In the genomic region with DNA sequence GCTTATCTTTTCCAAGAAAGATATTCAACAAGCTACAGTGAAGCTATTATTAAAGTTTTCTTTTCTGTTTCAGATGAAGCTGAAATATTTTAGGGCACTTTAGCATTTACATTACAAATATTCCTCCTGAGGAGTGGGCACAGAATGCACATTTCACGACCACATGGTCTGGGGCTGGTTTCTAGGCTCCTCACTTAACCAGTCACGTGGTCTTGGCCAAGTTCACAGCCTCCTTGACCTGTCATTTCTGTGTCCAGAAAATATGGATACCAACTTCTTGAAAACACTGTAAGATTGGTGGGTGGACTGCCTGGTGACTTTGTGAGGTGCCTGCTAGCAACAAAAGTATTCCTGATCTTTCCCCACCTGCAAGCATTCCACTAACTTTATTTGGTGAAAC, we compare ENCODE assay signal across 18 cellular contexts.
DNase-seq lines count a peak whose midpoint lies in the region; ATAC-seq, FAIRE-seq and TF ChIP-seq lines count a peak whose summit lies in the region.
"Had no signal": no experiment of that assay in that cellular context is flagged by ENCODE, and none has a peak within 500 bp of the region (broad histone marks: within the 10 kb centered on the region; RNA-seq: fewer than 3 reads in every experiment).

No MANE protein-coding gene starts in this region.

- no peak for TF ChIP-seq POLR2A in K562 (conservative IDR thresholded peaks at IDR 0.05)

- no peak overlapping the region for H2BK15ac ChIP-seq in mesenchymal stem cell (ENCODE audit: low read depth, poor library complexity, severe bottlenecking)

- no peak overlapping the region for H3K18ac ChIP-seq in mesenchymal stem cell (ENCODE audit: low read depth in 1 of 2, low read length in 2 of 2)

- H4K91ac ChIP-seq in mesenchymal stem cell (ENCODE audit: low read length) = no peak overlapping the region

- H2BK12ac ChIP-seq in mesenchymal stem cell (ENCODE audit: low read length in 2 of 2) = no peak overlapping the region

- H3K4me3 Mint-ChIP-seq in nephron progenitor cell = no peak overlapping the region
- H3K4me3 Mint-ChIP-seq: CD4-positive, alpha-beta memory T cell; HFFc6 had no signal

- H3K9me3 ChIP-seq in K562 (replicated peaks; ENCODE audit: control insufficient read depth, insufficient read depth, low read depth, low read length) (no peaks in the 10 kb centered on the region), mesenchymal stem cell (ENCODE audit: control insufficient read depth, low read length) (no peaks in the 10 kb centered on the region)
- H3K9me3 ChIP-seq: HAP-1 had no signal

- TF ChIP-seq CTCF in K562 (IDR thresholded peaks at IDR 0.05 in 2 of 3, conservative IDR thresholded peaks at IDR 0.05 in 1 of 3; ENCODE audit: insufficient read depth in 2 of 3, low read depth in 1 of 3, low read length in 3 of 3) (no peak), nephron progenitor cell (IDR thresholded peaks at IDR 0.05) (no peak)

- H2AK5ac ChIP-seq in mesenchymal stem cell (ENCODE audit: low read length, severe bottlenecking) = no peak overlapping the region

- H4K8ac ChIP-seq in mesenchymal stem cell (ENCODE audit: low read length) = no peak overlapping the region

- no peak overlapping the region for H3K4me3 ChIP-seq in K562
- peak overlapping the region in 1 of 2 experiments; percentile 42 for H3K4me3 ChIP-seq in mesenchymal stem cell (ENCODE audit: insufficient read depth in 1 of 2, low read depth in 1 of 2, low read length in 2 of 2)
- H3K4me3 ChIP-seq: HAP-1 had no signal

- DNase-seq in K562 (ENCODE audit: extremely low read depth in 1 of 4, low spot score in 3 of 4) (no peak), mesenchymal stem cell (no peak), nephron progenitor cell (no peak), iPS-NIHi11 (ENCODE audit: low spot score) (no peak), NCI-H1417 (lab: John Stamatoyannopoulos, UW) (no peak)
- DNase-seq: C1 segment of cervical spinal cord; Calu3; CD4-positive, alpha-beta memory T cell; COR-L47; DMS53; DMS79 treated with DMSO at 0.1 percent for 48 hours; GOT3; HFFc6 had no signal

- H4K20me1 ChIP-seq in K562 (replicated peaks; ENCODE audit: control insufficient read depth, insufficient read depth, low read length) = no peaks in the 10 kb centered on the region

- H3K9me3 Mint-ChIP-seq in nephron progenitor cell = no peaks in the 10 kb centered on the region
- H3K9me3 Mint-ChIP-seq: HFFc6 had no signal

- peaks cover 42% of the 10 kb centered on the region for H3K36me3 Mint-ChIP-seq in nephron progenitor cell (ENCODE audit: low read depth)

- TF ChIP-seq RAD21 in K562 (CRISPR knock-in tag; conservative IDR thresholded peaks at IDR 0.05 in 1 of 2, IDR thresholded peaks at IDR 0.05 in 1 of 2) = no peak

- H3K23ac ChIP-seq in mesenchymal stem cell (ENCODE audit: low read length in 2 of 2) = no peak overlapping the region

- H3K4me1 Mint-ChIP-seq in nephron progenitor cell = peaks cover 4% of the 10 kb centered on the region
- H3K4me1 Mint-ChIP-seq: CD4-positive, alpha-beta memory T cell had no signal

- intact Hi-C loops in K562 (cut with micrococcal nuclease) = no loop called here

- H3K9me1 ChIP-seq in K562 (ENCODE audit: control insufficient read depth, insufficient read depth, low read length) = no peaks in the 10 kb centered on the region

- no peak overlapping the region for H3K4ac ChIP-seq in mesenchymal stem cell (ENCODE audit: low read depth in 1 of 2, low read length in 2 of 2)

- H3K27ac ChIP-seq in angular gyrus (ENCODE audit: low read depth, low read length) (peak overlapping the region; percentile 40), K562 (ENCODE audit: extremely low read depth, low read depth, low read length) (no peak overlapping the region), mesenchymal stem cell (ENCODE audit: low read length, poor library complexity, severe bottlenecking) (no peak overlapping the region)

- H3K79me1 ChIP-seq in mesenchymal stem cell (replicated peaks; ENCODE audit: low read length, poor library complexity, severe bottlenecking) = peaks cover 32% of the 10 kb centered on the region

- 12% methylated on average over 2 of the region's 2 CpGs for WGBS in K562 (ENCODE audit: insufficient coverage, low coverage, missing lambda C conversion rate)
- WGBS in mesenchymal stem cell = 100% methylated on average over 2 of the region's 2 CpGs

- H2BK120ac ChIP-seq in mesenchymal stem cell (ENCODE audit: low read depth, low read length) = no peak overlapping the region

- no peaks in the 10 kb centered on the region for H3K79me2 ChIP-seq in K562 (ENCODE audit: control insufficient read depth, insufficient read depth, low read length)

- H3K14ac ChIP-seq in mesenchymal stem cell (ENCODE audit: low read length in 2 of 2) = no peak overlapping the region

- no peak for TF ChIP-seq EP300 in K562 (IDR thresholded peaks at IDR 0.05; ENCODE audit: low read length)

- CTCF ChIA-PET in K562 (lab: Yijun Ruan, JAX; ENCODE audit: low intra/inter-chr PET ratio) = no interaction called here

- no peak overlapping the region for H3K9ac ChIP-seq in K562 (ENCODE audit: insufficient read depth in 1 of 2, low read depth in 2 of 2, low read length in 2 of 2)
- peak overlapping the region; percentile 24 for H3K9ac ChIP-seq in mesenchymal stem cell (ENCODE audit: low read length)

- in situ Hi-C loops in K562 (cut with MboI) = no loop called here

- H3K27me3 ChIP-seq in K562 (ENCODE audit: control insufficient read depth in 2 of 2, insufficient read depth in 2 of 2, low read length in 2 of 2) (peaks cover 9 to 17% of the 10 kb centered on the region in 2 experiments; a peak in 3 of 5 replicates), mesenchymal stem cell (ENCODE audit: control insufficient read depth in 1 of 2, insufficient read depth in 1 of 2, low read length in 2 of 2) (no peaks in the 10 kb centered on the region)

- H3K27me3 Mint-ChIP-seq in nephron progenitor cell (ENCODE audit: low read depth, poor library complexity) = no peaks in the 10 kb centered on the region

- FAIRE-seq in K562 (lab: Jason Lieb, UNC) = no peak
- FAIRE-seq: GM12892, H54 had no signal

- no peak for ATAC-seq in K562
- no peak for ATAC-seq in GM19463 (IDR thresholded peaks at IDR 0.05; ENCODE audit: unreplicated experiment)

- H3K4me2 ChIP-seq in K562 (ENCODE audit: insufficient read depth, low read length) (no peak overlapping the region), mesenchymal stem cell (ENCODE audit: low read length, poor library complexity, severe bottlenecking) (no peak overlapping the region)

- H2AFZ ChIP-seq in K562 (ENCODE audit: low read depth, low read length) (no peak overlapping the region), mesenchymal stem cell (ENCODE audit: low read depth, low read length) (no peak overlapping the region)

- H3K36me3 ChIP-seq in K562 (ENCODE audit: control insufficient read depth, insufficient read depth, low read length) (no peaks in the 10 kb centered on the region), mesenchymal stem cell (ENCODE audit: control insufficient read depth in 1 of 2, insufficient read depth in 2 of 2, low read depth in 1 of 2, low read length in 2 of 2) (peaks cover 0 to 2% of the 10 kb centered on the region in 2 experiments)
- H3K36me3 ChIP-seq: HAP-1 had no signal

- POLR2A ChIA-PET in K562 (lab: Yijun Ruan, JAX) = interaction anchor here (1.5 kb wide), 1 partner anchor 15 kb away, joined by 3 read pairs; no protein-coding TSS in a partner anchor

- H3K27ac Mint-ChIP-seq in nephron progenitor cell = peak overlapping the region; percentile 93
- H3K27ac Mint-ChIP-seq: HFFc6 had no signal

- H2BK5ac ChIP-seq in mesenchymal stem cell (ENCODE audit: low read depth, low read length, poor library complexity, severe bottlenecking) = no peak overlapping the region

- H3K4me1 ChIP-seq in K562 (replicated peaks in 1 of 2; ENCODE audit: control insufficient read depth in 2 of 2, insufficient read depth in 2 of 2, low read length in 2 of 2) (peaks cover 0 to 5% of the 10 kb centered on the region in 2 experiments; a peak in 2 of 5 replicates), mesenchymal stem cell (ENCODE audit: control insufficient read depth, insufficient read depth, low read depth, low read length) (no peaks in the 10 kb centered on the region)

- BruUV-seq in K562 (replicated peaks; lab: Mats Ljungman, UMichigan) = no TSS peak

TF ChIP-seq in K562, 482 proteins besides CTCF, POLR2A, EP300 and RAD21 (continues in another document):
- TF ChIP-seq, protein P1, sequence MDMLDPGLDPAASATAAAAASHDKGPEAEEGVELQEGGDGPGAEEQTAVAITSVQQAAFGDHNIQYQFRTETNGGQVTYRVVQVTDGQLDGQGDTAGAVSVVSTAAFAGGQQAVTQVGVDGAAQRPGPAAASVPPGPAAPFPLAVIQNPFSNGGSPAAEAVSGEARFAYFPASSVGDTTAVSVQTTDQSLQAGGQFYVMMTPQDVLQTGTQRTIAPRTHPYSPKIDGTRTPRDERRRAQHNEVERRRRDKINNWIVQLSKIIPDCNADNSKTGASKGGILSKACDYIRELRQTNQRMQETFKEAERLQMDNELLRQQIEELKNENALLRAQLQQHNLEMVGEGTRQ (CRISPR knock-in tag; IDR thresholded peaks at IDR 0.05) = peak; percentile 59
- peak; percentile 78 for TF ChIP-seq RAD51 (IDR thresholded peaks at IDR 0.05; ENCODE audit: borderline replicate concordance, low read depth)
- TF ChIP-seq, protein P2, sequence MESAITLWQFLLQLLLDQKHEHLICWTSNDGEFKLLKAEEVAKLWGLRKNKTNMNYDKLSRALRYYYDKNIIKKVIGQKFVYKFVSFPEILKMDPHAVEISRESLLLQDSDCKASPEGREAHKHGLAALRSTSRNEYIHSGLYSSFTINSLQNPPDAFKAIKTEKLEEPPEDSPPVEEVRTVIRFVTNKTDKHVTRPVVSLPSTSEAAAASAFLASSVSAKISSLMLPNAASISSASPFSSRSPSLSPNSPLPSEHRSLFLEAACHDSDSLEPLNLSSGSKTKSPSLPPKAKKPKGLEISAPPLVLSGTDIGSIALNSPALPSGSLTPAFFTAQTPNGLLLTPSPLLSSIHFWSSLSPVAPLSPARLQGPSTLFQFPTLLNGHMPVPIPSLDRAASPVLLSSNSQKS (CRISPR knock-in tag; IDR thresholded peaks at IDR 0.05) = no peak
- no peak for TF ChIP-seq MIER1 (IDR thresholded peaks at IDR 0.05; ENCODE audit: low read depth)
- no peak for TF ChIP-seq EWSR1 (IDR thresholded peaks at IDR 0.05; ENCODE audit: borderline replicate concordance, low read depth, partially characterized antibody)
- TF ChIP-seq, protein P3, sequence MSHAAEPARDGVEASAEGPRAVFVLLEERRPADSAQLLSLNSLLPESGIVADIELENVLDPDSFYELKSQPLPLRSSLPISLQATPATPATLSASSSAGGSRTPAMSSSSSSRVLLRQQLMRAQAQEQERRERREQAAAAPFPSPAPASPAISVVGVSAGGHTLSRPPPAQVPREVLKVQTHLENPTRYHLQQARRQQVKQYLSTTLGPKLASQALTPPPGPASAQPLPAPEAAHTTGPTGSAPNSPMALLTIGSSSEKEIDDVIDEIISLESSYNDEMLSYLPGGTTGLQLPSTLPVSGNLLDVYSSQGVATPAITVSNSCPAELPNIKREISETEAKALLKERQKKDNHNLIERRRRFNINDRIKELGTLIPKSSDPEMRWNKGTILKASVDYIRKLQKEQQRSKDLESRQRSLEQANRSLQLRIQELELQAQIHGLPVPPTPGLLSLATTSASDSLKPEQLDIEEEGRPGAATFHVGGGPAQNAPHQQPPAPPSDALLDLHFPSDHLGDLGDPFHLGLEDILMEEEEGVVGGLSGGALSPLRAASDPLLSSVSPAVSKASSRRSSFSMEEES (CRISPR knock-in tag; IDR thresholded peaks at IDR 0.05) = peak; percentile 90
